10 cellular contexts compared by ENCODE assay signal in genomic region chr5:102971693-102972293, GRCh38.
DNase-seq lines count a peak whose midpoint lies in the region; ATAC-seq and TF ChIP-seq lines count a peak whose summit lies in the region.
"Had no signal": no experiment of that assay in that cellular context is flagged by ENCODE, and none has a peak within 500 bp of the region (broad histone marks: within the 10 kb centered on the region; RNA-seq: fewer than 3 reads in every experiment).

No MANE protein-coding gene starts in this region.

- H3K4me1 Mint-ChIP-seq in immature natural killer cell: peaks cover 9 to 16% of the 10 kb centered on the region in 2 donors
- H3K4me1 Mint-ChIP-seq: activated B cell treated with CpG ODN at 0.5 μM for 24 hours had no signal

- ATAC-seq in HG03045 (IDR thresholded peaks at IDR 0.05; ENCODE audit: unreplicated experiment) (peak; percentile 49), HG02973 (IDR thresholded peaks at IDR 0.05; ENCODE audit: unreplicated experiment) (no peak)

- peak; percentile 88 for TF ChIP-seq CTCF in VCaP (conservative IDR thresholded peaks at IDR 0.05)

- H3K9me3 Mint-ChIP-seq in immature natural killer cell: no peaks in the 10 kb centered on the region
- H3K9me3 Mint-ChIP-seq: activated B cell treated with CpG ODN at 0.5 μM for 24 hours had no signal

- peaks cover 0 to 27% (median 4%) of the 10 kb centered on the region in 3 donors for H3K36me3 Mint-ChIP-seq in immature natural killer cell

- H3K4me3 Mint-ChIP-seq in immature natural killer cell: no peak overlapping the region
- H3K4me3 Mint-ChIP-seq: activated B cell treated with CpG ODN at 0.5 μM for 24 hours had no signal

- no peak overlapping the region for H3K27ac ChIP-seq in VCaP
- H3K27ac ChIP-seq: BLaER1 had no signal

- DNase-seq in NCI-H1417 (lab: John Stamatoyannopoulos, UW) (peak in 2 of 3 experiments; percentile 8 to 53), NCI-H1417 treated with DMSO at 0.1 percent for 48 hours (lab: John Stamatoyannopoulos, UW) (no peak), immature natural killer cell (peak; percentile 3 to 40 (median 28)), CD1c-positive myeloid dendritic cell (ENCODE audit: extremely low spot score) (no peak), NCI-H345 treated with DMSO at 0.1 percent for 48 hours (lab: John Stamatoyannopoulos, UW; ENCODE audit: unreplicated experiment) (no peak)
- DNase-seq: activated B cell treated with CpG ODN at 0.5 μM for 24 hours had no signal

- H3K27ac Mint-ChIP-seq in immature natural killer cell: peak overlapping the region in 3 of 6 donors; percentile 11 to 40 (median 17)
- H3K27ac Mint-ChIP-seq: activated B cell treated with CpG ODN at 0.5 μM for 24 hours had no signal

- no peaks in the 10 kb centered on the region for H3K27me3 Mint-ChIP-seq in immature natural killer cell (ENCODE audit: low read depth in 3 of 3)
- H3K27me3 Mint-ChIP-seq: activated B cell treated with CpG ODN at 0.5 μM for 24 hours had no signal

Comparison
In these comparisons a context has a peak if more than half of its experiments do, and no peak if none do; other contexts are left out.
1. DNase-seq: peak in NCI-H1417 (2 of 3) and immature natural killer cell (3 of 3); none in NCI-H1417 treated with DMSO at 0.1 percent for 48 hours (single experiment), CD1c-positive myeloid dendritic cell (single experiment) and NCI-H345 treated with DMSO at 0.1 percent for 48 hours (single experiment).